ENCODE assay signal across 8 cellular contexts in the genomic region with DNA sequence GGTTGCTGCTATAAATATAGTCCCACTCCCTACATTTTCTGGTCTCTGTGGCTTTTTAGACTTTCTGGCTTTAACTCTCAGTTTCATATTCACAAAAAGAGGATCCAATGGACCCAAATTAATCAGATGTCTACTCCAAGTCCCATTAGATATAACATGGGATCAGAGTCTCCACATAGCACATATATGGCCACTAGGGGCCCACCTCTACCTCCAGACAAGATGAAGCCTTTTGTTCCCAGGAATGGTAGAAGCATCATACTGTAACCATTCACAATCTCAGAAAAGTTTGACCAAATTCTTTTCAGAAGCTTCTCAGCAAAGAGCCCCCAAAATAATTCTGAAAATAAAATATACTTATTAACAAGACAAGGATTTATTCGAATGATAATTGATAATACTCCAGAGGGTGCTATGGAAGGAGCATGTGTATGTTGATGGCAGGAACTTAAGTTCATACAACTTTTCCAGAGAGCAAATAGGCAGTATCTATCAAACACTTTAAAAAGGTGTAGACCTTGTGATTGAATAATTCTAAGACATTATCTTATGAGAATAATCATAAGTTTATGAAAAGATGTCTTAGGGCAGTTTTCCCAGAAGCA.
DNase-seq lines count a peak whose midpoint lies in the region; ATAC-seq, FAIRE-seq and TF ChIP-seq lines count a peak whose summit lies in the region.

No MANE protein-coding gene starts in this region.

- peaks cover 24% of the 10 kb centered on the region for H3K27me3 Mint-ChIP-seq in activated CD4-positive, alpha-beta T cell treated with anti-CD3 and anti-CD28 coated beads, Interleukin-2, amount 10 ng/mL, durations not matched to agents 7 days and 5 days
- no peaks in the 10 kb centered on the region for H3K27me3 Mint-ChIP-seq in nephron (ENCODE audit: low read depth)

- TF ChIP-seq CTCF in MM.1S (IDR thresholded peaks at IDR 0.05; ENCODE audit: low read length) = peak; percentile 72
- peak; percentile 50 to 53 (median 52) for TF ChIP-seq CTCF in nephron (IDR thresholded peaks at IDR 0.05; ENCODE audit: unreplicated experiment in 3 of 3)

- peak; percentile 10 for FAIRE-seq in colon (lab: Jason Lieb, UNC)

- H3K9me2 ChIP-seq in MM.1S (replicated peaks; ENCODE audit: insufficient read depth, low read length) = no peaks in the 10 kb centered on the region

- H3K36me3 ChIP-seq in MM.1S (replicated peaks; ENCODE audit: insufficient read depth, low read length) = no peaks in the 10 kb centered on the region

- H3F3A ChIP-seq in MM.1S (ENCODE audit: insufficient read depth, low read length) = no peaks in the 10 kb centered on the region

- ATAC-seq in GM21825 (IDR thresholded peaks at IDR 0.05; ENCODE audit: unreplicated experiment) = peak; percentile 91

- CTCF ChIA-PET in activated CD4-positive, alpha-beta T cell treated with anti-CD3 and anti-CD28 coated beads, Interleukin-2, amount 10 ng/mL, durations not matched to agents 7 days and 5 days (lab: Charles Lee) = no interaction called here

- H4K20me1 ChIP-seq in MM.1S (ENCODE audit: insufficient read depth, low read length) = no peaks in the 10 kb centered on the region

- H3K4me3 Mint-ChIP-seq in activated CD4-positive, alpha-beta T cell treated with anti-CD3 and anti-CD28 coated beads, Interleukin-2, amount 10 ng/mL, durations not matched to agents 7 days and 5 days = no peak overlapping the region
- H3K4me3 Mint-ChIP-seq in nephron = no peak overlapping the region

- H3K4me3 ChIP-seq in MM.1S (ENCODE audit: low read length) = no peak overlapping the region

- DNase-seq in activated CD4-positive, alpha-beta T cell treated with anti-CD3 and anti-CD28 coated beads for 48 hours = peak; percentile 10
- no peak for DNase-seq in activated CD4-positive, alpha-beta T cell treated with anti-CD3 and anti-CD28 coated beads, Interleukin-2, amount 10 ng/mL, durations not matched to agents 7 days and 5 days
- peak; percentile 34 for DNase-seq in MM.1S
- DNase-seq in T1000 (lab: John Stamatoyannopoulos, UW) = no peak
- DNase-seq in activated naive CD4-positive, alpha-beta T cell (lab: John Stamatoyannopoulos, UW) = no peak

- no peak overlapping the region for H3K9ac ChIP-seq in MM.1S (ENCODE audit: low read length)

- H3K27ac ChIP-seq in MM.1S (ENCODE audit: low read length) = no peak overlapping the region

- H3K27me3 ChIP-seq in MM.1S (replicated peaks; ENCODE audit: insufficient read depth, low read length) = 0 out of 2 replicates have a peak, but pooled peaks cover 5% of the 10 kb centered on the region

- H3K36me3 Mint-ChIP-seq in activated CD4-positive, alpha-beta T cell treated with anti-CD3 and anti-CD28 coated beads, Interleukin-2, amount 10 ng/mL, durations not matched to agents 7 days and 5 days (ENCODE audit: low read depth) = no peaks in the 10 kb centered on the region
- no peaks in the 10 kb centered on the region for H3K36me3 Mint-ChIP-seq in nephron (ENCODE audit: low read depth)

- H2AFZ ChIP-seq in MM.1S (ENCODE audit: low read length) = no peak overlapping the region

- no peak overlapping the region for H3K4me2 ChIP-seq in MM.1S (ENCODE audit: low read depth, low read length)

- H3K27ac Mint-ChIP-seq in activated CD4-positive, alpha-beta T cell treated with anti-CD3 and anti-CD28 coated beads, Interleukin-2, amount 10 ng/mL, durations not matched to agents 7 days and 5 days = no peak overlapping the region
- H3K27ac Mint-ChIP-seq in nephron = no peak overlapping the region

- POLR2A ChIA-PET in activated CD4-positive, alpha-beta T cell treated with anti-CD3 and anti-CD28 coated beads, Interleukin-2, amount 10 ng/mL, durations not matched to agents 7 days and 5 days (lab: Charles Lee) = no interaction called here

- no peaks in the 10 kb centered on the region for H3K79me2 ChIP-seq in MM.1S (ENCODE audit: low read length)

- H3K9me3 Mint-ChIP-seq in activated CD4-positive, alpha-beta T cell treated with anti-CD3 and anti-CD28 coated beads, Interleukin-2, amount 10 ng/mL, durations not matched to agents 7 days and 5 days = no peaks in the 10 kb centered on the region
- no peaks in the 10 kb centered on the region for H3K9me3 Mint-ChIP-seq in nephron

- peaks cover 2% of the 10 kb centered on the region for H3K4me1 Mint-ChIP-seq in activated CD4-positive, alpha-beta T cell treated with anti-CD3 and anti-CD28 coated beads, Interleukin-2, amount 10 ng/mL, durations not matched to agents 7 days and 5 days
- no peaks in the 10 kb centered on the region for H3K4me1 Mint-ChIP-seq in nephron

- peaks cover 3% of the 10 kb centered on the region; the same call in 1 of the 2 replicates for H3K4me1 ChIP-seq in MM.1S (ENCODE audit: low read length)

- H3K9me3 ChIP-seq in MM.1S (replicated peaks; ENCODE audit: insufficient read depth, low read length) = no peaks in the 10 kb centered on the region

Comparison
In these comparisons a context has a peak if more than half of its experiments do, and no peak if none do; other contexts are left out.
1. DNase-seq: peak in activated CD4-positive, alpha-beta T cell treated with anti-CD3 and anti-CD28 coated beads for 48 hours (single experiment) and MM.1S (single experiment); none in activated CD4-positive, alpha-beta T cell treated with anti-CD3 and anti-CD28 coated beads, Interleukin-2, amount 10 ng/mL, durations not matched to agents 7 days and 5 days (single experiment), T1000 (single experiment) and activated naive CD4-positive, alpha-beta T cell (0 of 4).